In genomic region chr11:2015044-2015443, GRCh38 we compare ENCODE assay signal across 35 cellular contexts.
"Had no signal": no experiment of that assay in that cellular context is flagged by ENCODE, and none has a peak within 500 bp of the region (broad histone marks: within the 10 kb centered on the region; RNA-seq: fewer than 3 reads in every experiment).

No MANE protein-coding gene starts in this region.

- H3K27me3 ChIP-seq: MG63 had no signal

- H3K9me3 ChIP-seq: MG63 had no signal

- DNase-seq: Karpas-422, Kasumi-1, MG63, MM.1S, MV-4-11, NCI-H1048, NCI-H1092, NCI-H1092 treated with DMSO at 0.1 percent for 48 hours, NCI-H1105, NCI-H1105 treated with DMSO at 0.1 percent for 48 hours, NCI-H1417, NCI-H1417 treated with DMSO at 0.1 percent for 48 hours, NCI-H1436, NCI-H1436 treated with DMSO at 0.1 percent for 48 hours, NCI-H146, NCI-H1694, NCI-H1694 treated with DMSO at 0.1 percent for 48 hours, NCI-H187, NCI-H187 treated with DMSO at 0.1 percent for 48 hours, NCI-H1930, NCI-H2029, NCI-H2029 treated with DMSO at 0.1 percent for 48 hours, NCI-H2081, NCI-H2081 treated with DMSO at 0.1 percent for 48 hours, NCI-H2107, NCI-H2171, NCI-H2171 treated with DMSO at 0.1 percent for 48 hours, NCI-H2227 treated with DMSO at 0.1 percent for 48 hours, NCI-H226, NCI-H345, NCI-H446, NCI-H446 treated with DMSO at 0.1 percent for 48 hours, NCI-H510A, NCI-H510A treated with DMSO at 0.1 percent for 48 hours, NCI-H524 had no signal

- H3K36me3 ChIP-seq: MG63 had no signal

- H3K4me3 ChIP-seq: MG63 had no signal
